Comparison of ENCODE assay signal across 1 cellular context in genomic region chr18:24426398-24427294, GRCh38.
TF ChIP-seq lines count a peak whose summit lies in the region.

TSS of gene IMPACT (plus strand) at chr18:24426670. CDS start at chr18:24426757, 87 bp downstream.

TF ChIP-seq in GM23338, 12 proteins besides CTCF, POLR2A, EP300 and RAD21 (continued from another document):
- TF ChIP-seq ZNF462 (CRISPR knock-in tag; IDR thresholded peaks at IDR 0.05) (no peak), ETS1 (IDR thresholded peaks at IDR 0.05) (0 out of 2 replicates have a peak, but pooled peaks have one; percentile 29)
